Comparison of ENCODE assay signal across 1 cellular context in genomic region chr2:71151620-71152019, GRCh38.
TF ChIP-seq lines count a peak whose summit lies in the region.

No MANE protein-coding gene starts in this region.

TF ChIP-seq in GM12878, 131 proteins besides CTCF, POLR2A, EP300 and RAD21:
- TF ChIP-seq, protein P1, sequence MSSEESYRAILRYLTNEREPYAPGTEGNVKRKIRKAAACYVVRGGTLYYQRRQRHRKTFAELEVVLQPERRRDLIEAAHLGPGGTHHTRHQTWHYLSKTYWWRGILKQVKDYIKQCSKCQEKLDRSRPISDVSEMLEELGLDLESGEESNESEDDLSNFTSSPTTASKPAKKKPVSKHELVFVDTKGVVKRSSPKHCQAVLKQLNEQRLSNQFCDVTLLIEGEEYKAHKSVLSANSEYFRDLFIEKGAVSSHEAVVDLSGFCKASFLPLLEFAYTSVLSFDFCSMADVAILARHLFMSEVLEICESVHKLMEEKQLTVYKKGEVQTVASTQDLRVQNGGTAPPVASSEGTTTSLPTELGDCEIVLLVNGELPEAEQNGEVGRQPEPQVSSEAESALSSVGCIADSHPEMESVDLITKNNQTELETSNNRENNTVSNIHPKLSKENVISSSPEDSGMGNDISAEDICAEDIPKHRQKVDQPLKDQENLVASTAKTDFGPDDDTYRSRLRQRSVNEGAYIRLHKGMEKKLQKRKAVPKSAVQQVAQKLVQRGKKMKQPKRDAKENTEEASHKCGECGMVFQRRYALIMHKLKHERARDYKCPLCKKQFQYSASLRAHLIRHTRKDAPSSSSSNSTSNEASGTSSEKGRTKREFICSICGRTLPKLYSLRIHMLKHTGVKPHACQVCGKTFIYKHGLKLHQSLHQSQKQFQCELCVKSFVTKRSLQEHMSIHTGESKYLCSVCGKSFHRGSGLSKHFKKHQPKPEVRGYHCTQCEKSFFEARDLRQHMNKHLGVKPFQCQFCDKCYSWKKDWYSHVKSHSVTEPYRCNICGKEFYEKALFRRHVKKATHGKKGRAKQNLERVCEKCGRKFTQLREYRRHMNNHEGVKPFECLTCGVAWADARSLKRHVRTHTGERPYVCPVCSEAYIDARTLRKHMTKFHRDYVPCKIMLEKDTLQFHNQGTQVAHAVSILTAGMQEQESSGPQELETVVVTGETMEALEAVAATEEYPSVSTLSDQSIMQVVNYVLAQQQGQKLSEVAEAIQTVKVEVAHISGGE (CRISPR knock-in tag; IDR thresholded peaks at IDR 0.05): no peak
- no peak for TF ChIP-seq RCOR1 (conservative IDR thresholded peaks at IDR 0.05; ENCODE audit: low read depth, low read length)
- no peak for TF ChIP-seq LARP7 (IDR thresholded peaks at IDR 0.05)
- no peak for TF ChIP-seq RB1 (IDR thresholded peaks at IDR 0.05; ENCODE audit: borderline replicate concordance)
- TF ChIP-seq BACH1 (IDR thresholded peaks at IDR 0.05; ENCODE audit: borderline replicate concordance): no peak
- TF ChIP-seq ATF3 (IDR thresholded peaks at IDR 0.05; ENCODE audit: borderline replicate concordance, extremely low read depth, low read depth, low read length): no peak
- TF ChIP-seq, protein P2, sequence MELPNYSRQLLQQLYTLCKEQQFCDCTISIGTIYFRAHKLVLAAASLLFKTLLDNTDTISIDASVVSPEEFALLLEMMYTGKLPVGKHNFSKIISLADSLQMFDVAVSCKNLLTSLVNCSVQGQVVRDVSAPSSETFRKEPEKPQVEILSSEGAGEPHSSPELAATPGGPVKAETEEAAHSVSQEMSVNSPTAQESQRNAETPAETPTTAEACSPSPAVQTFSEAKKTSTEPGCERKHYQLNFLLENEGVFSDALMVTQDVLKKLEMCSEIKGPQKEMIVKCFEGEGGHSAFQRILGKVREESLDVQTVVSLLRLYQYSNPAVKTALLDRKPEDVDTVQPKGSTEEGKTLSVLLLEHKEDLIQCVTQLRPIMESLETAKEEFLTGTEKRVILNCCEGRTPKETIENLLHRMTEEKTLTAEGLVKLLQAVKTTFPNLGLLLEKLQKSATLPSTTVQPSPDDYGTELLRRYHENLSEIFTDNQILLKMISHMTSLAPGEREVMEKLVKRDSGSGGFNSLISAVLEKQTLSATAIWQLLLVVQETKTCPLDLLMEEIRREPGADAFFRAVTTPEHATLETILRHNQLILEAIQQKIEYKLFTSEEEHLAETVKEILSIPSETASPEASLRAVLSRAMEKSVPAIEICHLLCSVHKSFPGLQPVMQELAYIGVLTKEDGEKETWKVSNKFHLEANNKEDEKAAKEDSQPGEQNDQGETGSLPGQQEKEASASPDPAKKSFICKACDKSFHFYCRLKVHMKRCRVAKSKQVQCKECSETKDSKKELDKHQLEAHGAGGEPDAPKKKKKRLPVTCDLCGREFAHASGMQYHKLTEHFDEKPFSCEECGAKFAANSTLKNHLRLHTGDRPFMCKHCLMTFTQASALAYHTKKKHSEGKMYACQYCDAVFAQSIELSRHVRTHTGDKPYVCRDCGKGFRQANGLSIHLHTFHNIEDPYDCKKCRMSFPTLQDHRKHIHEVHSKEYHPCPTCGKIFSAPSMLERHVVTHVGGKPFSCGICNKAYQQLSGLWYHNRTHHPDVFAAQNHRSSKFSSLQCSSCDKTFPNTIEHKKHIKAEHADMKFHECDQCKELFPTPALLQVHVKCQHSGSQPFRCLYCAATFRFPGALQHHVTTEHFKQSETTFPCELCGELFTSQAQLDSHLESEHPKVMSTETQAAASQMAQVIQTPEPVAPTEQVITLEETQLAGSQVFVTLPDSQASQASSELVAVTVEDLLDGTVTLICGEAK (IDR thresholded peaks at IDR 0.05; ENCODE audit: borderline replicate concordance): no peak
- no peak for TF ChIP-seq SREBF2 (IDR thresholded peaks at IDR 0.05; ENCODE audit: low read length)
- no peak for TF ChIP-seq ZSCAN29 (IDR thresholded peaks at IDR 0.05)
